Comparison of ENCODE assay signal across 25 cellular contexts in genomic region chr3:33117461-33117860, GRCh38. TPM values are rescaled to one million over a fixed set of nuclear protein-coding genes. Genes with fewer than 3 reads are reported as not detected.
DNase-seq lines count a peak whose midpoint lies in the region; ATAC-seq and TF ChIP-seq lines count a peak whose summit lies in the region.
"Had no signal": no experiment of that assay in that cellular context is flagged by ENCODE, and none has a peak within 500 bp of the region (broad histone marks: within the 10 kb centered on the region; RNA-seq: fewer than 3 reads in every experiment).

No MANE protein-coding gene starts in this region.

- intact Hi-C loops in tibial artery (cut with DNase I; ENCODE audit: low total_unique reads) (no loop called here), psoas muscle (cut with DNase I) (loop anchor here in 1 of 2 donors (10.0 kb wide), 1 partner anchor 317 kb away; no protein-coding TSS in a partner anchor)

- H4K8ac ChIP-seq in neuronal stem cell (ENCODE audit: low read depth, low read length), result no peak overlapping the region

- WGBS in neuronal stem cell (ENCODE audit: extremely low coverage in 2 of 2, insufficient read length in 2 of 2, insufficient replicate concordance in 1 of 2), 2 donors, result no CpG with 5 or more reads among the region's 3 CpGs
- 83 to 92% (median 83%) methylated on average over 3 of the region's 3 CpGs for WGBS in psoas muscle, 3 donors

- H3K9me3 ChIP-seq in neuronal stem cell (replicated peaks in 1 of 2; ENCODE audit: control insufficient read depth in 2 of 2, insufficient read depth in 1 of 2, low read depth in 1 of 2, low read length in 2 of 2), result peaks cover 0 to under 1% of the 10 kb centered on the region in 2 donors
- H3K9me3 ChIP-seq in tibial artery, result no peaks in the 10 kb centered on the region
- no peaks in the 10 kb centered on the region for H3K9me3 ChIP-seq in psoas muscle
- H3K9me3 ChIP-seq: transverse colon had no signal

- no peak overlapping the region for H3K9ac ChIP-seq in neuronal stem cell (ENCODE audit: low read depth, low read length, poor library complexity)

- H3K4me2 ChIP-seq in neuronal stem cell (ENCODE audit: insufficient read depth, low read length, poor library complexity, severe bottlenecking), result no peak overlapping the region

- no peak overlapping the region for H2BK15ac ChIP-seq in neuronal stem cell (ENCODE audit: low read length)

- no peak overlapping the region for H3K4ac ChIP-seq in neuronal stem cell (ENCODE audit: low read length)

- peak overlapping the region; percentile 14 to 67 (median 45) for H3K4me3 Mint-ChIP-seq in brain
- H3K4me3 Mint-ChIP-seq: T-helper 2 cell treated with Interferon-gamma antibody and Interleukin-4, amounts not matched to agents 5 μg/mL and 100 μg/mL, for 36 hours had no signal

- no peak for ATAC-seq in psoas muscle
- ATAC-seq in HG02759 (IDR thresholded peaks at IDR 0.05; ENCODE audit: unreplicated experiment), result no peak
- ATAC-seq: SK-N-SH treated with all-trans-retinoic acid at 6 μM for 48 hours; stimulated activated naive CD8-positive, alpha-beta T cell treated with anti-CD3 and anti-CD28 coated beads, Interleukin-15, Interleukin-2, amounts not matched to agents 100 U/mL and 50 U/mL, for 24 hours had no signal

- peaks cover 7 to 14% of the 10 kb centered on the region in 2 donors for H3K4me1 ChIP-seq in neuronal stem cell (ENCODE audit: control insufficient read depth in 2 of 2, insufficient read depth in 1 of 2, low read depth in 1 of 2, low read length in 2 of 2)
- peaks cover 0 to 51% (median 28%) of the 10 kb centered on the region in 4 donors for H3K4me1 ChIP-seq in tibial artery
- peaks cover 7% of the 10 kb centered on the region for H3K4me1 ChIP-seq in psoas muscle

- no peak overlapping the region for H3K18ac ChIP-seq in neuronal stem cell (ENCODE audit: low read length)

- H3K27ac Mint-ChIP-seq in brain, result peak overlapping the region in 4 of 5 experiments; percentile 46 to 98 (median 84)
- H3K27ac Mint-ChIP-seq: T-helper 2 cell treated with Interferon-gamma antibody and Interleukin-4, amounts not matched to agents 5 μg/mL and 100 μg/mL, for 36 hours had no signal

- TF ChIP-seq CTCF in brain (conservative IDR thresholded peaks at IDR 0.05) (no peak), tibial artery (IDR thresholded peaks at IDR 0.05) (no peak), psoas muscle (IDR thresholded peaks at IDR 0.05) (no peak)

- peak; percentile 16 for DNase-seq in activated CD4-positive, alpha-beta T cell treated with anti-CD3 and anti-CD28 coated beads for 48 hours
- no peak for DNase-seq in activated CD4-positive, alpha-beta T cell treated with anti-CD3 and anti-CD28 coated beads for 4 hours
- no peak for DNase-seq in neuronal stem cell (ENCODE audit: low spot score)
- DNase-seq in tibial artery, result no peak
- no peak for DNase-seq in HuH-7.5 (ENCODE audit: low spot score)
- no peak for DNase-seq in psoas muscle
- DNase-seq: 8988T; activated CD4-positive, alpha-beta T cell treated with anti-CD3 and anti-CD28 coated beads, Interleukin-2, amount 50 U/mL, for 4 hours; activated gamma-delta T cell treated with Interleukin-2 at 50 U/mL for 16 hours; amygdala; DMS53; GDM1; kidney; NCI-H1105; NCI-H2029; NCI-H2227 treated with DMSO at 0.1 percent for 48 hours; NCI-H748 treated with DMSO at 0.1 percent for 48 hours; stimulated activated naive CD8-positive, alpha-beta T cell treated with anti-CD3 and anti-CD28 coated beads, Interleukin-15, Interleukin-2, amounts not matched to agents 100 U/mL and 50 U/mL, for 24 hours; transverse colon had no signal

- H3K27me3 Mint-ChIP-seq in brain, result peaks cover 2% of the 10 kb centered on the region

- H3K27me3 ChIP-seq in neuronal stem cell (ENCODE audit: control insufficient read depth in 3 of 3, insufficient read depth in 3 of 3, low read depth in 1 of 3, low read length in 3 of 3) (peaks cover 0 to 1% (median 0%) of the 10 kb centered on the region in 3 experiments), tibial artery (no peaks in the 10 kb centered on the region), psoas muscle (ENCODE audit: insufficient read depth in 3 of 3, low read length in 2 of 3) (no peaks in the 10 kb centered on the region)
- H3K27me3 ChIP-seq: transverse colon had no signal

- no peak overlapping the region for H3K23ac ChIP-seq in neuronal stem cell (ENCODE audit: low read depth, low read length, poor library complexity)

- no peak overlapping the region for H2AFZ ChIP-seq in neuronal stem cell (ENCODE audit: low read length)

- no peak overlapping the region for H2BK120ac ChIP-seq in neuronal stem cell (ENCODE audit: low read depth, low read length)

- peak overlapping the region; percentile 59 for H2AK5ac ChIP-seq in neuronal stem cell (ENCODE audit: low read depth, low read length)

- H3K4me3 ChIP-seq in neuronal stem cell (ENCODE audit: low read length in 2 of 2) (no peak overlapping the region), tibial artery (no peak overlapping the region), psoas muscle (no peak overlapping the region)
- H3K4me3 ChIP-seq: lung, transverse colon had no signal

- H2BK12ac ChIP-seq in neuronal stem cell (ENCODE audit: low read length), result no peak overlapping the region

- no peak overlapping the region for H3K14ac ChIP-seq in neuronal stem cell (ENCODE audit: low read length)

- peaks cover 0 to 15% of the 10 kb centered on the region in 2 donors for H3K36me3 ChIP-seq in neuronal stem cell (replicated peaks in 1 of 2; ENCODE audit: control insufficient read depth in 2 of 2, insufficient read depth in 2 of 2, low read length in 2 of 2)
- H3K36me3 ChIP-seq in tibial artery, result peaks cover 6 to 35% (median 17%) of the 10 kb centered on the region in 3 donors
- H3K36me3 ChIP-seq in psoas muscle (ENCODE audit: insufficient read depth in 1 of 2, low read depth in 1 of 2), result peaks cover 0 to 23% of the 10 kb centered on the region in 2 donors

- no peak overlapping the region for H2BK5ac ChIP-seq in neuronal stem cell (ENCODE audit: low read length)

- H3K79me1 ChIP-seq in neuronal stem cell (ENCODE audit: low read depth, low read length), result peaks cover 9% of the 10 kb centered on the region

- no peak overlapping the region for H3K27ac ChIP-seq in neuronal stem cell (replicated peaks; ENCODE audit: low read length)
- peak overlapping the region; percentile 18 to 94 for H3K27ac ChIP-seq in tibial artery
- H3K27ac ChIP-seq in psoas muscle, result no peak overlapping the region
- H3K27ac ChIP-seq: transverse colon, VCaP had no signal

- H3K36me3 Mint-ChIP-seq in brain, result peaks cover 15% of the 10 kb centered on the region

- H3K4me1 Mint-ChIP-seq in brain, result peaks cover 60% of the 10 kb centered on the region

- no peak overlapping the region for H4K91ac ChIP-seq in neuronal stem cell (ENCODE audit: low read depth, low read length, poor library complexity)

- H3K9me3 Mint-ChIP-seq in brain, result no peaks in the 10 kb centered on the region
- H3K9me3 Mint-ChIP-seq: T-helper 2 cell treated with Interferon-gamma antibody and Interleukin-4, amounts not matched to agents 5 μg/mL and 100 μg/mL, for 36 hours had no signal

RNA-seq across cellular contexts. Expression of gene CRTAP, which starts 3.6 kb away (rescaled TPM):
- polyA plus RNA-seq in brain (ENCODE audit: insufficient read depth, low read depth, low replicate concordance) (50.1 TPM), psoas muscle (10 to 100 TPM; 24.9 to 35.6 (median 31.2) TPM)
- 116 TPM for polyA plus RNA-seq in neuronal stem cell (2013, experiment 1 of 2)
- 119 TPM for polyA plus RNA-seq in neuronal stem cell (2013, experiment 2 of 2)
- 10 to 100 TPM; 56.3 to 80.8 (median 76.3) TPM for total RNA-seq in psoas muscle

RNA-seq across cellular contexts. Expression of gene GLB1, which starts 20.5 kb away (rescaled TPM):
- polyA plus RNA-seq in brain (ENCODE audit: insufficient read depth, low read depth, low replicate concordance), result 21.1 TPM
- polyA plus RNA-seq in neuronal stem cell (2013, experiment 1 of 2), result 28.9 TPM
- 29.5 TPM for polyA plus RNA-seq in neuronal stem cell (2013, experiment 2 of 2)
- 10 to 100 TPM in 1 of 4 donors, 1 to 10 TPM in 3; 7.0 to 11.9 (median 9.0) TPM for total RNA-seq in psoas muscle
- polyA plus RNA-seq in psoas muscle, result 1 to 10 TPM; 4.0 to 7.0 (median 6.4) TPM

RNA-seq across cellular contexts. Expression of gene TMPPE, which starts 20.5 kb away (rescaled TPM):
- polyA plus RNA-seq in brain (ENCODE audit: insufficient read depth, low read depth, low replicate concordance), result 0.24 TPM
- 0.84 TPM for polyA plus RNA-seq in neuronal stem cell (2013, experiment 1 of 2)
- polyA plus RNA-seq in neuronal stem cell (2013, experiment 2 of 2), result 0.84 TPM
- total RNA-seq in psoas muscle, result 1 to 10 TPM; 1.7 to 2.6 (median 2.4) TPM
- polyA plus RNA-seq in psoas muscle, result 1 to 10 TPM in 1 of 3 donors, under 1 TPM in 2; 0.13 to 1.4 (median 0.57) TPM

Comparison
In these comparisons a context has a peak if more than half of its experiments do, and no peak if none do; other contexts are left out.
1. H3K27ac ChIP-seq: peak in tibial artery (2 of 2); none in neuronal stem cell (single experiment) and psoas muscle (single experiment).